In the genomic region with DNA sequence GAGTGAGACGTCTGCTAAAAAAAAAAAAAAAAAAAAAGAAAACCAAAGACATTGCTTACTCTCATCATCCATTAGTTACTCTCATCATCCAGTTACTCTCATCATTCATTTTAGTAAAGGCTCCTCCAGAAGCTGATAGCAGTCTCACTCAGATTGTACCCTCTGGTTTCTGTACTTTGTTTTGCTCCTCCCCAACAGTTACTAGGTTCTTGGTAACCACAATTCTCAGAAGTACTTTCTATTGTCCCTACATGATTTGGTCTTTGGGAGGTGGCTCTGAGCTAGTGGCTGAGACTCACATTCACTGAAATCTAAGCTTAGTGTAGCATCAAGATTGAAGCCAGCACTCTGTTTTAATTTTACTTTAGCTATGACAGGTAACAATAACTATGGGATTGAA, we compare ENCODE assay signal across 13 cellular contexts. TPM values are rescaled to one million over a fixed set of nuclear protein-coding genes. Genes with fewer than 3 reads are reported as not detected.
DNase-seq lines count a peak whose midpoint lies in the region; ATAC-seq and TF ChIP-seq lines count a peak whose summit lies in the region.
"Had no signal": no experiment of that assay in that cellular context is flagged by ENCODE, and none has a peak within 500 bp of the region (broad histone marks: within the 10 kb centered on the region; RNA-seq: fewer than 3 reads in every experiment).

No MANE protein-coding gene starts in this region.

- H3K9me3 ChIP-seq in spleen (no peaks in the 10 kb centered on the region), Caco-2 (peaks cover 2% of the 10 kb centered on the region; the same call in 1 of the 2 replicates)

- POLR2A ChIA-PET in activated CD4-positive, alpha-beta T cell treated with anti-CD3 and anti-CD28 coated beads for 36 hours (lab: Charles Lee), result no interaction called here
- POLR2A ChIA-PET in Caco-2 (lab: Charles Lee), result interaction anchor here (0.6 kb wide), 1 partner anchor 18 kb away, joined by 3 read pairs; no protein-coding TSS in a partner anchor

- peaks cover 5% of the 10 kb centered on the region for H3K27me3 Mint-ChIP-seq in activated CD4-positive, alpha-beta T cell treated with anti-CD3 and anti-CD28 coated beads for 36 hours
- H3K27me3 Mint-ChIP-seq in endothelial cell (ENCODE audit: unreplicated experiment), result peaks cover 2% of the 10 kb centered on the region
- peaks cover 18% of the 10 kb centered on the region for H3K27me3 Mint-ChIP-seq in Caco-2 (ENCODE audit: insufficient read depth, unreplicated experiment)

- BruUV-seq in Caco-2 (replicated peaks; lab: Mats Ljungman, UMichigan), result no TSS peak

- peaks cover 0 to 33% (median 10%) of the 10 kb centered on the region in 6 donors for H3K4me1 ChIP-seq in spleen
- H3K4me1 ChIP-seq in Caco-2, result no peaks in the 10 kb centered on the region

- intact Hi-C loops in activated CD4-positive, alpha-beta T cell treated with anti-CD3 and anti-CD28 coated beads for 36 hours (cut with DNase I, micrococcal nuclease), result no loop called here
- intact Hi-C loops in spleen (cut with DNase I; ENCODE audit: low total_unique reads) (no loop called here), Caco-2 (cut with micrococcal nuclease; ENCODE audit: unreplicated experiment) (no loop called here)

- peak; percentile 88 for ATAC-seq in activated CD4-positive, alpha-beta T cell treated with anti-CD3 and anti-CD28 coated beads for 36 hours
- ATAC-seq in GM19467 (IDR thresholded peaks at IDR 0.05; ENCODE audit: unreplicated experiment), result peak; percentile 68
- peak; percentile 75 for ATAC-seq in HG03378 (IDR thresholded peaks at IDR 0.05; ENCODE audit: unreplicated experiment)
- ATAC-seq: HCT116 had no signal

- no peak for TF ChIP-seq CTCF in endothelial cell (IDR thresholded peaks at IDR 0.05; ENCODE audit: unreplicated experiment)
- TF ChIP-seq CTCF in spleen (IDR thresholded peaks at IDR 0.05 in 8 of 11, conservative IDR thresholded peaks at IDR 0.05 in 3 of 11), result no peak
- TF ChIP-seq CTCF in Caco-2 (IDR thresholded peaks at IDR 0.05; ENCODE audit: insufficient read depth in 1 of 2, low read depth in 1 of 2, low read length in 1 of 2, severe bottlenecking in 1 of 2, unreplicated experiment in 1 of 2), result no peak

- H3K27ac ChIP-seq in spleen, result no peak overlapping the region

- H3K36me3 ChIP-seq in spleen (peaks cover 0 to 7% (median 0%) of the 10 kb centered on the region in 6 donors), Caco-2 (ENCODE audit: control insufficient read depth, insufficient read depth, low read length) (no peaks in the 10 kb centered on the region)

- H3K36me3 Mint-ChIP-seq in activated CD4-positive, alpha-beta T cell treated with anti-CD3 and anti-CD28 coated beads for 36 hours (ENCODE audit: low read depth), result no peaks in the 10 kb centered on the region
- peaks cover 35% of the 10 kb centered on the region for H3K36me3 Mint-ChIP-seq in endothelial cell (ENCODE audit: low read depth, unreplicated experiment)
- no peaks in the 10 kb centered on the region for H3K36me3 Mint-ChIP-seq in Caco-2 (ENCODE audit: insufficient read depth, unreplicated experiment)

- no peak overlapping the region for H3K4me3 ChIP-seq in spleen
- H3K4me3 ChIP-seq in Caco-2 (ENCODE audit: low read depth, low read length), result no peak overlapping the region

- no peak overlapping the region for H3K27ac Mint-ChIP-seq in activated CD4-positive, alpha-beta T cell treated with anti-CD3 and anti-CD28 coated beads for 36 hours
- peak overlapping the region; percentile 73 for H3K27ac Mint-ChIP-seq in endothelial cell (ENCODE audit: unreplicated experiment)
- H3K27ac Mint-ChIP-seq in Caco-2 (ENCODE audit: unreplicated experiment), result no peak overlapping the region

- no peak for TF ChIP-seq POLR2A in spleen (IDR thresholded peaks at IDR 0.05)

- no peak overlapping the region for H3K4me3 Mint-ChIP-seq in activated CD4-positive, alpha-beta T cell treated with anti-CD3 and anti-CD28 coated beads for 36 hours
- H3K4me3 Mint-ChIP-seq in endothelial cell (ENCODE audit: unreplicated experiment) (peak overlapping the region; percentile 54), Caco-2 (ENCODE audit: unreplicated experiment) (no peak overlapping the region)

- H3K4me1 Mint-ChIP-seq in activated CD4-positive, alpha-beta T cell treated with anti-CD3 and anti-CD28 coated beads for 36 hours, result peaks cover 8% of the 10 kb centered on the region
- peaks cover 31% of the 10 kb centered on the region for H3K4me1 Mint-ChIP-seq in endothelial cell (ENCODE audit: unreplicated experiment)
- H3K4me1 Mint-ChIP-seq in Caco-2 (ENCODE audit: low read depth, unreplicated experiment), result no peaks in the 10 kb centered on the region

- no peaks in the 10 kb centered on the region for H3K9me3 Mint-ChIP-seq in activated CD4-positive, alpha-beta T cell treated with anti-CD3 and anti-CD28 coated beads for 36 hours (ENCODE audit: low read depth)
- H3K9me3 Mint-ChIP-seq in endothelial cell (ENCODE audit: unreplicated experiment) (no peaks in the 10 kb centered on the region), Caco-2 (ENCODE audit: unreplicated experiment) (peaks cover 5% of the 10 kb centered on the region)

- WGBS in spleen, 5 donors, result 29 to 43% (median 35%) methylated on average over 1 of the region's 1 CpG

- DNase-seq in activated CD4-positive, alpha-beta T cell treated with anti-CD3 and anti-CD28 coated beads for 36 hours, result no peak
- DNase-seq in activated CD4-positive, alpha-beta T cell treated with anti-CD3 and anti-CD28 coated beads for 1 hour, result no peak
- DNase-seq in endothelial cell (ENCODE audit: low spot score) (no peak), spleen (no peak), Caco-2 (no peak)
- no peak for DNase-seq in stimulated activated naive CD4-positive, alpha-beta T cell treated with Interleukin-2 at 50 U/mL for 16 hours (lab: John Stamatoyannopoulos, UW)
- DNase-seq: cortex of kidney, head of caudate nucleus, NCI-H524 treated with DMSO at 0.1 percent for 48 hours had no signal

- CTCF ChIA-PET in activated CD4-positive, alpha-beta T cell treated with anti-CD3 and anti-CD28 coated beads for 36 hours (lab: Charles Lee), result interaction anchor here (0.7 to 2.8 kb wide), 11 partner anchors 8 to 253 kb away, joined by 3 to 15 read pairs (median 3); a partner anchor contains a TSS
- CTCF ChIA-PET in Caco-2 (lab: Charles Lee), result no interaction called here

- peaks cover 0 to 10% (median 0%) of the 10 kb centered on the region in 7 donors for H3K27me3 ChIP-seq in spleen (replicated peaks in 1 of 7)
- H3K27me3 ChIP-seq in Caco-2 (replicated peaks; ENCODE audit: control insufficient read depth, insufficient read depth, low read length), result no peaks in the 10 kb centered on the region

RNA-seq across cellular contexts. Expression of a gene that starts 14.3 kb away (rescaled TPM):
- total RNA-seq in activated CD4-positive, alpha-beta T cell treated with anti-CD3 and anti-CD28 coated beads for 36 hours, result not detected
- not detected for total RNA-seq in endothelial cell (ENCODE audit: unreplicated experiment)
- under 1 TPM in 1 of 7 donors, not detected in 6; 0.65 TPM for total RNA-seq in spleen
- not detected for polyA plus RNA-seq in spleen
- total RNA-seq in Caco-2 (2022), result not detected in 2 replicates
- total RNA-seq: A172 had no signal

RNA-seq across cellular contexts. Expression of a gene that starts 17.5 kb away (rescaled TPM):
- 10 to 100 TPM; 52.5 to 66.3 TPM for total RNA-seq in activated CD4-positive, alpha-beta T cell treated with anti-CD3 and anti-CD28 coated beads for 36 hours
- 75.5 TPM for total RNA-seq in endothelial cell (ENCODE audit: unreplicated experiment)
- total RNA-seq in spleen, result 10 to 100 TPM; 25.6 to 34.4 (median 30.4) TPM
- 10 to 100 TPM; 19.2 to 36.5 (median 27.7) TPM for polyA plus RNA-seq in spleen
- total RNA-seq in Caco-2 (2022), result 75.9 and 85.0 TPM in 2 replicates

RNA-seq across cellular contexts. Expression of a gene that starts 30.1 kb away (rescaled TPM):
- total RNA-seq in activated CD4-positive, alpha-beta T cell treated with anti-CD3 and anti-CD28 coated beads for 36 hours, result under 1 TPM in 1 of 2 experiments, not detected in 1; 0.41 TPM
- total RNA-seq in endothelial cell (ENCODE audit: unreplicated experiment) (10.7 TPM), spleen (10 to 100 TPM in 6 of 7 donors, 1 to 10 TPM in 1; 7.0 to 30.3 (median 11.4) TPM), Caco-2 (2022) (3.1 and 3.7 TPM in 2 replicates)
- 1 to 10 TPM; 1.8 to 9.8 (median 4.0) TPM for polyA plus RNA-seq in spleen

RNA-seq across cellular contexts. Expression of a gene that starts 59.6 kb away (rescaled TPM):
- total RNA-seq in activated CD4-positive, alpha-beta T cell treated with anti-CD3 and anti-CD28 coated beads for 36 hours, result 10 to 100 TPM; 14.5 to 25.4 TPM
- total RNA-seq in endothelial cell (ENCODE audit: unreplicated experiment) (25.0 TPM), spleen (10 to 100 TPM; 10.3 to 55.6 (median 28.3) TPM), Caco-2 (2022) (9.4 and 19.4 TPM in 2 replicates)
- polyA plus RNA-seq in spleen, result 10 to 100 TPM; 28.0 to 34.9 (median 29.9) TPM
